ENCODE assay signal across 8 cellular contexts in the genomic region with DNA sequence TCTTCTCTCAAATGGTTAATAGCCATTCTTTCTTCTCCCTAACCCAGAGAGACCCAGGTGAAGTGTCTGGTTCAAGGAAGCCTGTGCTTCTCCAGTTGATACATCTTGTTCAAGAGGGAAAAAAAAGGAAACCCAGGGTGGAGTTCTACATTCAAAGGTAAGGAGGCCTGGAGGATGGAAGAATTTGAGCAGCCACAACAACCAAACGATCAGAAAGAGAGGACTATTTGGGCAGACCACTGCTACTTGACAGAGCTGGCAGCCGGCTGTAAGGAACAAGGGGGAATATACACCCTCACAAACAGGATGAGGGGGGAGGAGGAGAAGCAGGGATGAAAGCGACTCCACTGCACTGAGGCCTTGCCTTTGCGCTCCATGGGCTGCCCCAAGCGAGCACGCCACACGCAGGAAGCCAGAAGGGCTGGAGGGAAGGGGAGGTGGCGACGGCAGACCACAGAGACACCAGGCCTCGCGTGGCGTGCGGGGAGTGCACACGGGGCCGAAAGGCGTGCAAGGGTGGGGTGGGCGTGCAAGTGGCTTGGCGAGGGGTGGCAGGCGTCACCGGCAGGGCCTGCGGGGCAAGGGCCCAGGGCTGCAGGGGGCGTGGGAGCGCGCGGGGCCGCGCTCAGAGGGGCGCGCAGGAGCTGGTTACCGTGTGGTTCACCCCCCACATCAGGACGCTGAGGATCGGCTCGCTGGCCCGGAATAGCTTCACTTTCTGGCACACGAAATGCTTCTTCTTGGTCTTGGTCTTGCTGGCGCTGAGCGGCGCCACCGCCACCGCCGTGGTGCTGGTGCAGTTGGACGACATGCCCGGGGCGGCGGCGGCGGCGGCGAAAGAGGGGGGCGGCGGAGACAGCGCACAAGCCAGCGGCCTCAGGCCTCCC. TPM values are rescaled to one million over a fixed set of nuclear protein-coding genes. Genes with fewer than 3 reads are reported as not detected.
DNase-seq lines count a peak whose midpoint lies in the region; ATAC-seq and TF ChIP-seq lines count a peak whose summit lies in the region.

No MANE protein-coding gene starts in this region.

- TF ChIP-seq POLR2A in suprapubic skin (IDR thresholded peaks at IDR 0.05), result no peak

- TF ChIP-seq EP300 in suprapubic skin (IDR thresholded peaks at IDR 0.05), result no peak

- peak overlapping the region; percentile 84 for H3K4me3 ChIP-seq in OCI-LY1 (ENCODE audit: low read depth, low read length, poor library complexity, severe bottlenecking)
- H3K4me3 ChIP-seq in fibroblast of villous mesenchyme (ENCODE audit: low read depth, low read length), result peak overlapping the region; percentile 79
- peak overlapping the region; percentile 87 for H3K4me3 ChIP-seq in neural progenitor cell
- H3K4me3 ChIP-seq in suprapubic skin, result peak overlapping the region; percentile 94

- H3K27ac Mint-ChIP-seq in activated T-helper 2 cell treated with anti-CD3 and anti-CD28 coated beads, Interferon-gamma antibody, Interleukin-2, Interleukin-4, amounts not matched to agents 10 μg/mL and 5 μg/mL and 100 μg/mL, durations not matched to agents 14 hours and 24 hours and 36 hours, result peak overlapping the region; percentile 91
- peak overlapping the region; percentile 95 for H3K27ac Mint-ChIP-seq in neural progenitor cell

- peaks cover 27% of the 10 kb centered on the region for H3K36me3 ChIP-seq in OCI-LY1 (ENCODE audit: insufficient read depth, low read length)
- peaks cover 3% of the 10 kb centered on the region for H3K36me3 ChIP-seq in neural progenitor cell
- H3K36me3 ChIP-seq in suprapubic skin, result peaks cover 25% of the 10 kb centered on the region

- ATAC-seq in GM18499 (IDR thresholded peaks at IDR 0.05; ENCODE audit: insufficient read depth, unreplicated experiment) (peak; percentile 11), HG03039 (IDR thresholded peaks at IDR 0.05; ENCODE audit: unreplicated experiment) (peak; percentile 9)

- peak overlapping the region; percentile 98 for H3K4me3 Mint-ChIP-seq in activated T-helper 2 cell treated with anti-CD3 and anti-CD28 coated beads, Interferon-gamma antibody, Interleukin-2, Interleukin-4, amounts not matched to agents 10 μg/mL and 5 μg/mL and 100 μg/mL, durations not matched to agents 14 hours and 24 hours and 36 hours (ENCODE audit: low read depth)
- H3K4me3 Mint-ChIP-seq in neural progenitor cell, result peak overlapping the region; percentile 97

- no peaks in the 10 kb centered on the region for H3F3A ChIP-seq in OCI-LY1 (ENCODE audit: insufficient read depth, low read length)
- H3F3A ChIP-seq in neural progenitor cell (ENCODE audit: low read depth), result peaks cover 29% of the 10 kb centered on the region

- H3K4me1 ChIP-seq in OCI-LY1 (ENCODE audit: insufficient read depth, low read length, severe bottlenecking) (peaks cover 28% of the 10 kb centered on the region), neural progenitor cell (peaks cover 16% of the 10 kb centered on the region), suprapubic skin (peaks cover 36% of the 10 kb centered on the region)

- H2AFZ ChIP-seq in OCI-LY1 (ENCODE audit: low read length), result no peak overlapping the region
- peak overlapping the region; percentile 66 for H2AFZ ChIP-seq in neural progenitor cell (replicated peaks)

- TF ChIP-seq CTCF in 22Rv1 (IDR thresholded peaks at IDR 0.05) (peak; percentile 13; the same call in 1 of the 2 replicates), OCI-LY1 (IDR thresholded peaks at IDR 0.05; ENCODE audit: low read length) (no peak), fibroblast of villous mesenchyme (IDR thresholded peaks at IDR 0.05; ENCODE audit: insufficient read depth, low read depth, low read length) (no peak), neural progenitor cell (IDR thresholded peaks at IDR 0.05) (peak; percentile 2), suprapubic skin (IDR thresholded peaks at IDR 0.05) (no peak)

- H3K9me3 Mint-ChIP-seq in activated T-helper 2 cell treated with anti-CD3 and anti-CD28 coated beads, Interferon-gamma antibody, Interleukin-2, Interleukin-4, amounts not matched to agents 10 μg/mL and 5 μg/mL and 100 μg/mL, durations not matched to agents 14 hours and 24 hours and 36 hours, result no peaks in the 10 kb centered on the region
- H3K9me3 Mint-ChIP-seq in neural progenitor cell, result no peaks in the 10 kb centered on the region

- H3K9me3 ChIP-seq in OCI-LY1 (ENCODE audit: low read length), result no peaks in the 10 kb centered on the region
- H3K9me3 ChIP-seq in neural progenitor cell (ENCODE audit: low read depth), result no peaks in the 10 kb centered on the region
- H3K9me3 ChIP-seq in suprapubic skin, result no peaks in the 10 kb centered on the region

- H3K4me1 Mint-ChIP-seq in activated T-helper 2 cell treated with anti-CD3 and anti-CD28 coated beads, Interferon-gamma antibody, Interleukin-2, Interleukin-4, amounts not matched to agents 10 μg/mL and 5 μg/mL and 100 μg/mL, durations not matched to agents 14 hours and 24 hours and 36 hours (ENCODE audit: low read depth), result peaks cover 34% of the 10 kb centered on the region
- H3K4me1 Mint-ChIP-seq in neural progenitor cell, result peaks cover 26% of the 10 kb centered on the region

- peaks cover 62% of the 10 kb centered on the region for H3K36me3 Mint-ChIP-seq in activated T-helper 2 cell treated with anti-CD3 and anti-CD28 coated beads, Interferon-gamma antibody, Interleukin-2, Interleukin-4, amounts not matched to agents 10 μg/mL and 5 μg/mL and 100 μg/mL, durations not matched to agents 14 hours and 24 hours and 36 hours (ENCODE audit: low read depth)
- H3K36me3 Mint-ChIP-seq in neural progenitor cell, result peaks cover 37% of the 10 kb centered on the region

- 0% methylated on average over 13 of the region's 53 CpGs for WGBS in suprapubic skin

- H3K9ac ChIP-seq in OCI-LY1 (ENCODE audit: low read length) (peak overlapping the region; percentile 88), neural progenitor cell (peak overlapping the region; percentile 74)

- H3K79me2 ChIP-seq in OCI-LY1 (ENCODE audit: insufficient read depth, low read length) (no peaks in the 10 kb centered on the region), neural progenitor cell (ENCODE audit: low read depth) (peaks cover 54% of the 10 kb centered on the region)

- H3K9me2 ChIP-seq in OCI-LY1 (ENCODE audit: low read depth, low read length), result no peaks in the 10 kb centered on the region

- peak overlapping the region; percentile 96 for H3K27ac ChIP-seq in 22Rv1
- H3K27ac ChIP-seq in OCI-LY1 (ENCODE audit: low read depth, low read length, poor library complexity, severe bottlenecking), result peak overlapping the region; percentile 56
- peak overlapping the region; percentile 99 for H3K27ac ChIP-seq in neural progenitor cell
- H3K27ac ChIP-seq in suprapubic skin, result peak overlapping the region; percentile 100

- no peaks in the 10 kb centered on the region for H3K27me3 Mint-ChIP-seq in activated T-helper 2 cell treated with anti-CD3 and anti-CD28 coated beads, Interferon-gamma antibody, Interleukin-2, Interleukin-4, amounts not matched to agents 10 μg/mL and 5 μg/mL and 100 μg/mL, durations not matched to agents 14 hours and 24 hours and 36 hours (ENCODE audit: low read depth)
- H3K27me3 Mint-ChIP-seq in neural progenitor cell (ENCODE audit: insufficient read depth, low read depth), result peaks cover 6% of the 10 kb centered on the region

- H3K27me3 ChIP-seq in OCI-LY1 (ENCODE audit: insufficient read depth, low read length) (no peaks in the 10 kb centered on the region), neural progenitor cell (no peaks in the 10 kb centered on the region), suprapubic skin (no peaks in the 10 kb centered on the region)

- peak; percentile 62 for DNase-seq in activated T-helper 2 cell treated with anti-CD3 and anti-CD28 coated beads, Interferon-gamma antibody, Interleukin-2, Interleukin-4, amounts not matched to agents 10 μg/mL and 5 μg/mL and 100 μg/mL, durations not matched to agents 14 hours and 24 hours and 36 hours (ENCODE audit: low spot score)
- DNase-seq in fibroblast of villous mesenchyme (ENCODE audit: low read depth) (peak; percentile 58), neural progenitor cell (ENCODE audit: low spot score) (peak; percentile 57), suprapubic skin (ENCODE audit: low spot score in 2 of 2) (peak in 1 of 2 donors; percentile 80)

- H3K4me2 ChIP-seq in OCI-LY1 (ENCODE audit: low read length), result peak overlapping the region; percentile 97
- peak overlapping the region; percentile 90 for H3K4me2 ChIP-seq in neural progenitor cell

- intact Hi-C loops in activated T-helper 2 cell treated with anti-CD3 and anti-CD28 coated beads, Interferon-gamma antibody, Interleukin-2, Interleukin-4, amounts not matched to agents 10 μg/mL and 5 μg/mL and 100 μg/mL, durations not matched to agents 14 hours and 24 hours and 36 hours (cut with micrococcal nuclease), result loop anchor here (1.0 to 5.0 kb wide), 3 partner anchors 47 to 353 kb away; partner anchors contain the start of genes PLXDC1 and PSMB3

- no peaks in the 10 kb centered on the region for H4K20me1 ChIP-seq in OCI-LY1 (ENCODE audit: insufficient read depth, low read length)
- H4K20me1 ChIP-seq in neural progenitor cell (ENCODE audit: low read depth), result peaks cover 49% of the 10 kb centered on the region

RNA-seq across cellular contexts. Expression of gene PIP4K2B, which starts 0.5 kb away (rescaled TPM):
- total RNA-seq in activated T-helper 2 cell treated with anti-CD3 and anti-CD28 coated beads, Interferon-gamma antibody, Interleukin-2, Interleukin-4, amounts not matched to agents 10 μg/mL and 5 μg/mL and 100 μg/mL, durations not matched to agents 14 hours and 24 hours and 36 hours, result 35.3 and 45.3 TPM in 2 replicates
- total RNA-seq in fibroblast of villous mesenchyme (45.7 and 68.7 TPM in 2 replicates), neural progenitor cell (ENCODE audit: low replicate concordance) (45.6 and 81.1 TPM in 2 replicates), suprapubic skin (10 to 100 TPM; 31.0 to 46.7 (median 38.6) TPM)

RNA-seq across cellular contexts. Expression of gene CWC25, which starts 26.3 kb away (rescaled TPM):
- 23.0 and 26.4 TPM in 2 replicates for total RNA-seq in activated T-helper 2 cell treated with anti-CD3 and anti-CD28 coated beads, Interferon-gamma antibody, Interleukin-2, Interleukin-4, amounts not matched to agents 10 μg/mL and 5 μg/mL and 100 μg/mL, durations not matched to agents 14 hours and 24 hours and 36 hours
- total RNA-seq in fibroblast of villous mesenchyme (9.0 and 9.9 TPM in 2 replicates), neural progenitor cell (ENCODE audit: low replicate concordance) (15.2 and 19.2 TPM in 2 replicates), suprapubic skin (10 to 100 TPM; 31.5 to 74.8 (median 34.4) TPM)

RNA-seq across cellular contexts. Expression of gene PSMB3, which starts 46.3 kb away (rescaled TPM):
- total RNA-seq in activated T-helper 2 cell treated with anti-CD3 and anti-CD28 coated beads, Interferon-gamma antibody, Interleukin-2, Interleukin-4, amounts not matched to agents 10 μg/mL and 5 μg/mL and 100 μg/mL, durations not matched to agents 14 hours and 24 hours and 36 hours, result 337 and 342 TPM in 2 replicates
- total RNA-seq in fibroblast of villous mesenchyme (328 and 392 TPM in 2 replicates), neural progenitor cell (ENCODE audit: low replicate concordance) (127 and 141 TPM in 2 replicates), suprapubic skin (100 to 1,000 TPM; 106 to 186 (median 162) TPM)

RNA-seq across cellular contexts. Expression of gene PCGF2, which starts 50.7 kb away (rescaled TPM):
- total RNA-seq in activated T-helper 2 cell treated with anti-CD3 and anti-CD28 coated beads, Interferon-gamma antibody, Interleukin-2, Interleukin-4, amounts not matched to agents 10 μg/mL and 5 μg/mL and 100 μg/mL, durations not matched to agents 14 hours and 24 hours and 36 hours, result 5.8 and 7.4 TPM in 2 replicates
- total RNA-seq in fibroblast of villous mesenchyme, result 4.2 and 7.8 TPM in 2 replicates
- 16.7 and 23.8 TPM in 2 replicates for total RNA-seq in neural progenitor cell (ENCODE audit: low replicate concordance)
- total RNA-seq in suprapubic skin, result 10 to 100 TPM in 1 of 4 donors, 1 to 10 TPM in 3; 5.3 to 15.2 (median 7.0) TPM

RNA-seq across cellular contexts. Expression of gene RPL23, which starts 54.7 kb away (rescaled TPM):
- total RNA-seq in activated T-helper 2 cell treated with anti-CD3 and anti-CD28 coated beads, Interferon-gamma antibody, Interleukin-2, Interleukin-4, amounts not matched to agents 10 μg/mL and 5 μg/mL and 100 μg/mL, durations not matched to agents 14 hours and 24 hours and 36 hours, result 1,775 and 1,796 TPM in 2 replicates
- 1,013 and 1,112 TPM in 2 replicates for total RNA-seq in fibroblast of villous mesenchyme
- total RNA-seq in neural progenitor cell (ENCODE audit: low replicate concordance), result 1,779 and 3,404 TPM in 2 replicates
- total RNA-seq in suprapubic skin, result 1,000 to 10,000 TPM; 1,382 to 1,902 (median 1,771) TPM

Comparison
In these comparisons a context has a peak if more than half of its experiments do, and no peak if none do; other contexts are left out.
1. CTCF ChIP-seq: peak in 22Rv1 (single experiment) and neural progenitor cell (single experiment); none in OCI-LY1 (single experiment), fibroblast of villous mesenchyme (single experiment) and suprapubic skin (0 of 2).
2. Peak in every context shown above with its lines, with median percentiles within 50 percentile points of each other: H3K27ac ChIP-seq and H3K4me3 ChIP-seq.